Comparison of ENCODE assay signal across 7 cellular contexts in genomic region chr11:72079776-72080325, GRCh38. TPM values are rescaled to one million over a fixed set of nuclear protein-coding genes. Genes with fewer than 3 reads are reported as not detected.
DNase-seq lines count a peak whose midpoint lies in the region; ATAC-seq and TF ChIP-seq lines count a peak whose summit lies in the region.

No MANE protein-coding gene starts in this region.

- no peaks in the 10 kb centered on the region for H3K27me3 ChIP-seq in OCI-LY1 (ENCODE audit: insufficient read depth, low read length)
- no peaks in the 10 kb centered on the region for H3K27me3 ChIP-seq in aorta (ENCODE audit: control insufficient read depth in 1 of 2, insufficient read depth in 2 of 2, low read length in 1 of 2)

- H3K9me3 ChIP-seq in OCI-LY1 (ENCODE audit: low read length): no peaks in the 10 kb centered on the region
- no peaks in the 10 kb centered on the region for H3K9me3 ChIP-seq in aorta (ENCODE audit: control insufficient read depth, low read length)

- no peak for TF ChIP-seq CTCF in OCI-LY1 (IDR thresholded peaks at IDR 0.05; ENCODE audit: low read length)
- TF ChIP-seq CTCF in coronary artery (IDR thresholded peaks at IDR 0.05): no peak

- no peak overlapping the region for H2AFZ ChIP-seq in OCI-LY1 (ENCODE audit: low read length)

- H3K36me3 ChIP-seq in OCI-LY1 (ENCODE audit: insufficient read depth, low read length): peaks cover 11% of the 10 kb centered on the region; the same call in 1 of the 2 replicates
- no peaks in the 10 kb centered on the region for H3K36me3 ChIP-seq in aorta (ENCODE audit: control insufficient read depth in 1 of 2, insufficient read depth in 2 of 2, low read length in 1 of 2)

- H3F3A ChIP-seq in OCI-LY1 (ENCODE audit: insufficient read depth, low read length): no peaks in the 10 kb centered on the region

- H4K20me1 ChIP-seq in OCI-LY1 (ENCODE audit: insufficient read depth, low read length): no peaks in the 10 kb centered on the region

- peak; percentile 35 for ATAC-seq in GM19023 (IDR thresholded peaks at IDR 0.05; ENCODE audit: unreplicated experiment)
- ATAC-seq in aorta (ENCODE audit: low FRiP score): peak; percentile 58
- no peak for ATAC-seq in GM21528 (IDR thresholded peaks at IDR 0.05; ENCODE audit: low FRiP score, unreplicated experiment)

- peaks cover 47% of the 10 kb centered on the region for H3K79me2 ChIP-seq in OCI-LY1 (ENCODE audit: insufficient read depth, low read length)

- H3K27ac ChIP-seq in OCI-LY1 (ENCODE audit: low read depth, low read length, poor library complexity, severe bottlenecking) (peak overlapping the region; percentile 68), coronary artery (peak overlapping the region; percentile 89 to 93), aorta (ENCODE audit: low read depth in 1 of 2, low read length in 2 of 2) (peak overlapping the region; percentile 7 to 88)

- no peak for DNase-seq in coronary artery (ENCODE audit: low spot score)
- peak; percentile 48 for DNase-seq in midbrain (lab: John Stamatoyannopoulos, UW)
- DNase-seq in aorta: no peak
- DNase-seq in GM19238 (ENCODE audit: insufficient read length, low spot score): no peak

- no peaks in the 10 kb centered on the region for H3K9me2 ChIP-seq in OCI-LY1 (ENCODE audit: low read depth, low read length)

- peak overlapping the region; percentile 83 for H3K4me2 ChIP-seq in OCI-LY1 (ENCODE audit: low read length)

- peak overlapping the region; percentile 72 for H3K9ac ChIP-seq in OCI-LY1 (ENCODE audit: low read length)

- intact Hi-C loops in aorta (cut with DNase I): loop anchor here (1.0 to 5.0 kb wide), 3 partner anchors 23 to 39 kb away; partner anchors contain the start of gene LAMTOR1 (in 1 of the 2)

- H3K4me1 ChIP-seq in OCI-LY1 (ENCODE audit: insufficient read depth, low read length, severe bottlenecking): peaks cover 49% of the 10 kb centered on the region
- H3K4me1 ChIP-seq in aorta (ENCODE audit: control insufficient read depth in 1 of 2, insufficient read depth in 2 of 2, low read length in 2 of 2): no peaks in the 10 kb centered on the region

- 3 to 4% methylated on average over 15 to 16 of the region's 16 CpGs for WGBS in aorta, 2 donors

- H3K4me3 ChIP-seq in OCI-LY1 (ENCODE audit: low read depth, low read length, poor library complexity, severe bottlenecking) (peak overlapping the region; percentile 83), coronary artery (peak overlapping the region; percentile 77), aorta (ENCODE audit: low read length in 2 of 2) (peak overlapping the region; percentile 62 to 96)

RNA-seq across cellular contexts. Expression of gene NUMA1, which starts 0.5 kb away (rescaled TPM):
- total RNA-seq in aorta: 100 to 1,000 TPM; 150 to 241 TPM
- polyA plus RNA-seq in aorta: 100 to 1,000 TPM in 1 of 2 donors, 10 to 100 TPM in 1; 40.4 to 322 TPM

RNA-seq across cellular contexts. Expression of gene LRRC51, which starts 0.8 kb away (rescaled TPM):
- total RNA-seq in aorta: 1 to 10 TPM; 6.6 to 8.5 TPM
- 10 to 100 TPM in 1 of 2 donors, 1 to 10 TPM in 1; 8.6 to 12.8 TPM for polyA plus RNA-seq in aorta

RNA-seq across cellular contexts. Expression of gene LAMTOR1, which starts 23.2 kb away (rescaled TPM):
- total RNA-seq in aorta: 10 to 100 TPM; 61.1 to 62.6 TPM
- polyA plus RNA-seq in aorta: 100 to 1,000 TPM; 100 to 160 TPM

RNA-seq across cellular contexts. Expression of gene TOMT, which starts 25.9 kb away (rescaled TPM):
- not detected for total RNA-seq in aorta
- polyA plus RNA-seq in aorta: not detected

RNA-seq across cellular contexts. Expression of gene ANAPC15, which starts 32.6 kb away (rescaled TPM):
- total RNA-seq in aorta: 10 to 100 TPM; 24.6 to 24.7 TPM
- polyA plus RNA-seq in aorta: 10 to 100 TPM; 48.5 to 71.6 TPM
